In genomic region chr4:89492476-89493110, GRCh38 we compare ENCODE assay signal across 1 cellular context.
TF ChIP-seq lines count a peak whose summit lies in the region.

No MANE protein-coding gene starts in this region.

TF ChIP-seq in A549, 52 proteins besides CTCF, POLR2A, EP300 and RAD21 (continued from another document):
- 0 out of 2 replicates have a peak, but pooled peaks have one; percentile 35 for TF ChIP-seq FOSL2 (IDR thresholded peaks at IDR 0.05)
- peak; percentile 77 for TF ChIP-seq FOSL2 (CRISPR knock-in tag; IDR thresholded peaks at IDR 0.05)
- peak; percentile 56 to 82; a peak in 3 of 4 replicates for TF ChIP-seq CEBPB (IDR thresholded peaks at IDR 0.05)
- no peak for TF ChIP-seq ZSCAN20 (CRISPR knock-in tag; IDR thresholded peaks at IDR 0.05)
